Comparison of ENCODE assay signal across 27 cellular contexts in the genomic region with DNA sequence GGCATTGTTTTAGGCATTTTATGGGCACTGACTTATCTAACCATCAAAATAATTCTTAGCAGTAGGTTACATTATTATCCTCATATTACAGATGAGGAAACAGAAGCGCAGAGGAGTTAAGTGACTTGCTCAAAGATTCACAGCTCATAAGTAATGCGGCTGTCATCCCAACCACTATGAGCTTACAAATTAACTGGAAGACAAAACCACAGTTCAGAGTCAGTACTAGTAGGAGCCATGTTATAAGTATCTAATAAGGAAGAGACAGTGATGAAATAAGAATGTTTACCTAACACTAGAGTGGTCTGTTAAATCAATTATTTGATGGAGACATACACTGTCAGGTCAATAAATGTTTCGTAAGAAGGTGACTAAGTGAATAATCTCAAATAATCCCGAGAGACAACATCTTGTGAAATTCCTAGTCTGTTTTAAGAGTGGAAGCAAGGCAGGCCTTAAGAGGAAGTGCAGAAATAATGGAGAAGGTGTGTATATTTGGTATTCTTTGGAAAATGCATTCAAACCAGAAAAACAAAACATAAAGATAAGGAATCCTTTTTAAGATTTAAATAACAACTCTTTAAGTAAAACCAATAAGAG. TPM values are rescaled to one million over a fixed set of nuclear protein-coding genes. Genes with fewer than 3 reads are reported as not detected.
A peak's percentile ranks its signal among the peaks of the same experiment; 100 is the strongest.
DNase-seq lines count a peak whose midpoint lies in the region; ATAC-seq, FAIRE-seq and TF ChIP-seq lines count a peak whose summit lies in the region.
"Had no signal": no experiment of that assay in that cellular context is flagged by ENCODE, and none has a peak within 500 bp of the region (broad histone marks: within the 10 kb centered on the region; RNA-seq: fewer than 3 reads in every experiment).

No MANE protein-coding gene starts in this region.

- peak; percentile 35 for FAIRE-seq in GM18507 (lab: Jason Lieb, UNC)
- FAIRE-seq in bronchial epithelial cell (lab: Jason Lieb, UNC) = no peak
- FAIRE-seq: GM12892 had no signal

- no peak overlapping the region for H3K27ac ChIP-seq in coronary artery

- no peak for ATAC-seq in GM18909 (IDR thresholded peaks at IDR 0.05; ENCODE audit: poor library complexity, unreplicated experiment)
- ATAC-seq in HG02588 (IDR thresholded peaks at IDR 0.05; ENCODE audit: unreplicated experiment) = no peak
- ATAC-seq: activated T-cell treated with anti-CD3 and anti-CD28 coated beads, Interleukin-2, amount 50 U/mL, for 4 hours; mucosa of descending colon; Panc1; stimulated activated naive CD8-positive, alpha-beta T cell treated with anti-CD3 and anti-CD28 coated beads, Interleukin-15, amount 100 ng/mL, for 72 hours had no signal

- no peak for TF ChIP-seq CTCF in bronchial epithelial cell (IDR thresholded peaks at IDR 0.05; ENCODE audit: insufficient read depth, low read length, severe bottlenecking)
- TF ChIP-seq CTCF in coronary artery (IDR thresholded peaks at IDR 0.05) = no peak

- DNase-seq in GM18507 (ENCODE audit: extremely low spot score, insufficient read length, low read depth) (no peak), HT-29 (ENCODE audit: low spot score) (peak; percentile 32), bronchial epithelial cell (ENCODE audit: low read depth) (peak; percentile 20), kidney tubule cell (ENCODE audit: low spot score) (peak; percentile 84), coronary artery (ENCODE audit: low spot score) (no peak), T-helper 2 cell (no peak)
- DNase-seq: activated CD4-positive, CD25-positive, alpha-beta regulatory T cell treated with anti-CD3 and anti-CD28 coated beads, Interleukin-2, amount 50 U/mL, for 72 hours; activated CD8-positive, alpha-beta memory T cell treated with anti-CD3 and anti-CD28 coated beads for 24 hours; activated naive CD4-positive, alpha-beta T cell treated with anti-CD3 and anti-CD28 coated beads, Interleukin-2, amount 10 ng/mL, durations not matched to agents 7 days and 5 days; activated T-cell treated with anti-CD3 and anti-CD28 coated beads, Interleukin-2, amount 50 U/mL, for 4 hours; aorta; CD8-positive, alpha-beta memory T cell; DMS79; effector CD4-positive, alpha-beta T cell; esophagus squamous epithelium; left ventricle myocardium superior; mucosa of descending colon; NCI-H748 treated with DMSO at 0.1 percent for 48 hours; SK-N-SH; stimulated activated CD4-positive, alpha-beta T cell treated with anti-CD3 and anti-CD28 coated beads, Interleukin-4, amount 100 ng/mL, for 1 hour; stimulated activated naive CD8-positive, alpha-beta T cell treated with anti-CD3 and anti-CD28 coated beads, Interleukin-15, amount 100 ng/mL, for 72 hours had no signal

- H3K4me3 ChIP-seq in bronchial epithelial cell (ENCODE audit: low read depth, low read length) (no peak overlapping the region), coronary artery (no peak overlapping the region)
- H3K4me3 ChIP-seq: esophagus squamous epithelium, mucosa of descending colon had no signal

- H3K36me3 ChIP-seq in bronchial epithelial cell (ENCODE audit: control insufficient read depth, insufficient read depth, low read length) = no peaks in the 10 kb centered on the region
- H3K36me3 ChIP-seq: esophagus squamous epithelium had no signal

- H3K27me3 ChIP-seq in bronchial epithelial cell (ENCODE audit: control insufficient read depth, insufficient read depth, low read length) = no peaks in the 10 kb centered on the region
- H3K27me3 ChIP-seq: esophagus squamous epithelium had no signal

RNA-seq across cellular contexts. Expression of a gene that starts 25.8 kb away (rescaled TPM):
- total RNA-seq in HT-29 (2014; rRNA removed; shearing (Covaris generic)) = 0.13 TPM in 1 of 2 replicates, not detected in the other
- total RNA-seq in bronchial epithelial cell = not detected in 2 replicates
- total RNA-seq: activated T-cell treated with anti-CD3 and anti-CD28 coated beads, Interleukin-2, amount 50 U/mL, for 4 hours; aorta; CD8-positive, alpha-beta memory T cell; esophagus squamous epithelium; left ventricle myocardium superior; M059J; mucosa of descending colon; pulmonary artery endothelial cell had no signal

Comparison
In these comparisons a context has a peak if more than half of its experiments do, and no peak if none do; other contexts are left out.
1. DNase-seq: peak in HT-29 (single experiment), bronchial epithelial cell (single experiment) and kidney tubule cell (single experiment); none in GM18507 (single experiment), coronary artery (single experiment) and T-helper 2 cell (0 of 5).